ENCODE assay signal across 23 cellular contexts in genomic region chr1:110040548-110040947, GRCh38. TPM values are rescaled to one million over a fixed set of nuclear protein-coding genes. Genes with fewer than 3 reads are reported as not detected.
A peak's percentile ranks its signal among the peaks of the same experiment; 100 is the strongest.
DNase-seq lines count a peak whose midpoint lies in the region; ATAC-seq and TF ChIP-seq lines count a peak whose summit lies in the region.
"Had no signal": no experiment of that assay in that cellular context is flagged by ENCODE, and none has a peak within 500 bp of the region (broad histone marks: within the 10 kb centered on the region; RNA-seq: fewer than 3 reads in every experiment).

No MANE protein-coding gene starts in this region.

- no peak overlapping the region for H3K27ac Mint-ChIP-seq in activated CD4-positive, alpha-beta memory T cell treated with anti-CD3 and anti-CD28 coated beads for 36 hours
- no peak overlapping the region for H3K27ac Mint-ChIP-seq in activated CD4-positive, alpha-beta memory T cell treated with anti-CD3 and anti-CD28 coated beads, Interleukin-2, amount 10 ng/mL, durations not matched to agents 7 days and 5 days
- H3K27ac Mint-ChIP-seq: CD4-positive, alpha-beta T cell; immature natural killer cell had no signal

- H3K4me1 Mint-ChIP-seq in activated CD4-positive, alpha-beta memory T cell treated with anti-CD3 and anti-CD28 coated beads for 36 hours (ENCODE audit: low read depth), result peaks cover 19% of the 10 kb centered on the region
- H3K4me1 Mint-ChIP-seq in activated CD4-positive, alpha-beta memory T cell treated with anti-CD3 and anti-CD28 coated beads, Interleukin-2, amount 10 ng/mL, durations not matched to agents 7 days and 5 days, result peaks cover 17% of the 10 kb centered on the region

- H3K27me3 Mint-ChIP-seq in activated CD4-positive, alpha-beta memory T cell treated with anti-CD3 and anti-CD28 coated beads for 36 hours, result no peaks in the 10 kb centered on the region
- no peaks in the 10 kb centered on the region for H3K27me3 Mint-ChIP-seq in activated CD4-positive, alpha-beta memory T cell treated with anti-CD3 and anti-CD28 coated beads, Interleukin-2, amount 10 ng/mL, durations not matched to agents 7 days and 5 days
- H3K27me3 Mint-ChIP-seq: CD4-positive, alpha-beta T cell had no signal

- POLR2A ChIA-PET in activated CD4-positive, alpha-beta memory T cell treated with anti-CD3 and anti-CD28 coated beads for 36 hours (lab: Charles Lee), result no interaction called here
- POLR2A ChIA-PET in activated CD4-positive, alpha-beta memory T cell treated with anti-CD3 and anti-CD28 coated beads, Interleukin-2, amount 10 ng/mL, durations not matched to agents 7 days and 5 days (lab: Charles Lee), result interaction anchor here (1.6 kb wide), 1 partner anchor 18 kb away, joined by 3 read pairs; no protein-coding TSS in a partner anchor

- H3K36me3 Mint-ChIP-seq in activated CD4-positive, alpha-beta memory T cell treated with anti-CD3 and anti-CD28 coated beads for 36 hours, result peaks cover 42% of the 10 kb centered on the region
- peaks cover 62% of the 10 kb centered on the region for H3K36me3 Mint-ChIP-seq in activated CD4-positive, alpha-beta memory T cell treated with anti-CD3 and anti-CD28 coated beads, Interleukin-2, amount 10 ng/mL, durations not matched to agents 7 days and 5 days (ENCODE audit: low read depth)

- H3K4me1 ChIP-seq in foreskin keratinocyte, result peaks cover 3% of the 10 kb centered on the region

- H3K4me3 Mint-ChIP-seq in activated CD4-positive, alpha-beta memory T cell treated with anti-CD3 and anti-CD28 coated beads for 36 hours, result no peak overlapping the region
- H3K4me3 Mint-ChIP-seq in activated CD4-positive, alpha-beta memory T cell treated with anti-CD3 and anti-CD28 coated beads, Interleukin-2, amount 10 ng/mL, durations not matched to agents 7 days and 5 days, result no peak overlapping the region
- H3K4me3 Mint-ChIP-seq: CD4-positive, alpha-beta T cell; immature natural killer cell had no signal

- peak; percentile 48 for TF ChIP-seq CTCF in foreskin keratinocyte (conservative IDR thresholded peaks at IDR 0.05)

- intact Hi-C loops in activated CD4-positive, alpha-beta memory T cell treated with anti-CD3 and anti-CD28 coated beads for 36 hours (cut with micrococcal nuclease), result no loop called here

- ATAC-seq in foreskin keratinocyte, result peak; percentile 98
- ATAC-seq: heart left ventricle, lower lobe of right lung had no signal

- H3K9me3 Mint-ChIP-seq in activated CD4-positive, alpha-beta memory T cell treated with anti-CD3 and anti-CD28 coated beads for 36 hours, result no peaks in the 10 kb centered on the region
- H3K9me3 Mint-ChIP-seq in activated CD4-positive, alpha-beta memory T cell treated with anti-CD3 and anti-CD28 coated beads, Interleukin-2, amount 10 ng/mL, durations not matched to agents 7 days and 5 days, result no peaks in the 10 kb centered on the region
- H3K9me3 Mint-ChIP-seq: CD4-positive, alpha-beta T cell; immature natural killer cell had no signal

- H3K27me3 ChIP-seq in foreskin keratinocyte, result no peaks in the 10 kb centered on the region
- H3K27me3 ChIP-seq: cardiac muscle cell, dorsolateral prefrontal cortex, esophagus squamous epithelium, heart left ventricle, vagina had no signal

- CTCF ChIA-PET in activated CD4-positive, alpha-beta memory T cell treated with anti-CD3 and anti-CD28 coated beads for 36 hours (lab: Charles Lee), result interaction anchor here (0.9 to 14.8 kb wide), 3 partner anchors 12 to 47 kb away, joined by 3 to 186 read pairs (median 10); no protein-coding TSS in a partner anchor
- CTCF ChIA-PET in activated CD4-positive, alpha-beta memory T cell treated with anti-CD3 and anti-CD28 coated beads, Interleukin-2, amount 10 ng/mL, durations not matched to agents 7 days and 5 days (lab: Charles Lee), result interaction anchor here (3.7 kb wide), 1 partner anchor 20 kb away, joined by 14 read pairs; no protein-coding TSS in a partner anchor

- no peak overlapping the region for H3K27ac ChIP-seq in foreskin keratinocyte
- H3K27ac ChIP-seq: cardiac muscle cell, dorsolateral prefrontal cortex, esophagus squamous epithelium, heart left ventricle, lower lobe of right lung, parathyroid adenoma, vagina had no signal

- DNase-seq in activated CD4-positive, alpha-beta memory T cell treated with anti-CD3 and anti-CD28 coated beads for 36 hours, result peak; percentile 46
- DNase-seq in activated CD4-positive, alpha-beta memory T cell treated with anti-CD3 and anti-CD28 coated beads, Interleukin-2, amount 10 ng/mL, durations not matched to agents 7 days and 5 days, result no peak
- DNase-seq in activated T-cell treated with anti-CD3 and anti-CD28 coated beads for 4 hours, result peak; percentile 36
- DNase-seq in foreskin keratinocyte, result peak; percentile 49 to 74
- peak; percentile 30 to 70 for DNase-seq in stimulated activated CD4-positive, alpha-beta T cell treated with anti-CD3 and anti-CD28 coated beads, Interleukin-4, amount 100 ng/mL, for 4 hours
- no peak for DNase-seq in NCI-H510A (lab: John Stamatoyannopoulos, UW)
- no peak for DNase-seq in GF-D8 (lab: John Stamatoyannopoulos, UW)
- no peak for DNase-seq in NAMALWA (ENCODE audit: low spot score)
- DNase-seq: ACHN; CD4-positive, alpha-beta T cell; DMS53; esophagus squamous epithelium; heart left ventricle; immature natural killer cell; lower lobe of right lung; MV-4-11 had no signal

RNA-seq across cellular contexts. Expression of gene STRIP1, which starts 6.1 kb away (rescaled TPM):
- 10 to 100 TPM; 22.7 to 25.7 TPM for total RNA-seq in activated CD4-positive, alpha-beta memory T cell treated with anti-CD3 and anti-CD28 coated beads for 36 hours
- total RNA-seq in activated CD4-positive, alpha-beta memory T cell treated with anti-CD3 and anti-CD28 coated beads, Interleukin-2, amount 10 ng/mL, durations not matched to agents 7 days and 5 days, result 10 to 100 TPM; 34.1 to 34.7 TPM
- total RNA-seq in foreskin keratinocyte, result 28.4 and 29.3 TPM in 2 replicates
- polyA plus RNA-seq in foreskin keratinocyte, result 11.8 and 12.9 TPM in 2 replicates

RNA-seq across cellular contexts. Expression of gene ALX3, which starts 29.9 kb away (rescaled TPM):
- not detected for total RNA-seq in activated CD4-positive, alpha-beta memory T cell treated with anti-CD3 and anti-CD28 coated beads for 36 hours
- not detected for total RNA-seq in activated CD4-positive, alpha-beta memory T cell treated with anti-CD3 and anti-CD28 coated beads, Interleukin-2, amount 10 ng/mL, durations not matched to agents 7 days and 5 days
- total RNA-seq in foreskin keratinocyte, result not detected in 2 replicates
- polyA plus RNA-seq in foreskin keratinocyte, result not detected in 2 replicates
- total RNA-seq: CD4-positive, alpha-beta T cell; H4; heart left ventricle; lower lobe of right lung; skeletal muscle tissue; subcutaneous adipose tissue; vagina had no signal
- polyA plus RNA-seq: cardiac muscle cell, heart left ventricle, immature natural killer cell had no signal

RNA-seq across cellular contexts. Expression of gene AHCYL1, which starts 56.0 kb away (rescaled TPM):
- 10 to 100 TPM; 89.6 to 92.3 TPM for total RNA-seq in activated CD4-positive, alpha-beta memory T cell treated with anti-CD3 and anti-CD28 coated beads for 36 hours
- total RNA-seq in activated CD4-positive, alpha-beta memory T cell treated with anti-CD3 and anti-CD28 coated beads, Interleukin-2, amount 10 ng/mL, durations not matched to agents 7 days and 5 days, result 10 to 100 TPM; 56.5 to 57.0 TPM
- total RNA-seq in foreskin keratinocyte, result 42.6 and 45.5 TPM in 2 replicates
- polyA plus RNA-seq in foreskin keratinocyte, result 22.1 and 25.2 TPM in 2 replicates

Comparison
In these comparisons a context has a peak if more than half of its experiments do, and no peak if none do; other contexts are left out.
1. DNase-seq: peak in activated CD4-positive, alpha-beta memory T cell treated with anti-CD3 and anti-CD28 coated beads for 36 hours (single experiment), activated T-cell treated with anti-CD3 and anti-CD28 coated beads for 4 hours (single experiment), foreskin keratinocyte (2 of 2) and stimulated activated CD4-positive, alpha-beta T cell treated with anti-CD3 and anti-CD28 coated beads, Interleukin-4, amount 100 ng/mL, for 4 hours (2 of 2); none in activated CD4-positive, alpha-beta memory T cell treated with anti-CD3 and anti-CD28 coated beads, Interleukin-2, amount 10 ng/mL, durations not matched to agents 7 days and 5 days (single experiment), NCI-H510A (single experiment), GF-D8 (single experiment) and NAMALWA (single experiment).